Comparison of ENCODE assay signal across 8 cellular contexts in the genomic region with DNA sequence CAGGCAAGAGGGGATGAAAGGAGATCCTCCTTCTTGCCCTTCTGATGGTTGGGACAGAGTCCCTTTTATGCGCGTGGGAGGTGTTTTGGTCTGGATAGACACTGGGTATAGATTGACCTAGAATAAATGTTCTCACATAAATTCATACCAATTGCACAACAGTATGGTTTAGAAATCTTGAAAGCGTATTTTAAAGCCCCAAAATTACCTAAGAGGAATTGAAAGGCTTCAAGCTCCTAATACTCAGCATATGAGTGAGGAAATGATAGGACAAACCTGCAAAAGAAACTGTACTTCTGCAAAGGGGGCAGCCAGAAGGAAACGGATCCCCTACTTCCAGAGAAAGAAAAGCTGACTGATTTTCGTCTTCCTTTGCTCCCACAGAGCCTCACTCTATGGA. TPM values are rescaled to one million over a fixed set of nuclear protein-coding genes. Genes with fewer than 3 reads are reported as not detected.
DNase-seq lines count a peak whose midpoint lies in the region; ATAC-seq and TF ChIP-seq lines count a peak whose summit lies in the region.
"Had no signal": no experiment of that assay in that cellular context is flagged by ENCODE, and none has a peak within 500 bp of the region (broad histone marks: within the 10 kb centered on the region; RNA-seq: fewer than 3 reads in every experiment).

No MANE protein-coding gene starts in this region.

- ATAC-seq in GM23338 = no peak
- no peak for ATAC-seq in stimulated activated naive B cell treated with anti-CD40 and anti-IgM and Interleukin-4, amounts not matched to agents 10 μg/mL and 1 μg/mL and 100 μg/mL, for 72 hours (replicated peaks)
- no peak for ATAC-seq in HG02759 (IDR thresholded peaks at IDR 0.05; ENCODE audit: unreplicated experiment)

- H3K4me3 Mint-ChIP-seq in GM23338 = no peak overlapping the region
- no peak overlapping the region for H3K4me3 Mint-ChIP-seq in stimulated activated naive B cell treated with anti-CD40 and anti-IgM and Interleukin-4, amounts not matched to agents 10 μg/mL and 1 μg/mL and 100 μg/mL, for 72 hours

- H3K4me1 ChIP-seq in GM23338 (ENCODE audit: insufficient read depth) (peaks cover 24% of the 10 kb centered on the region), OCI-LY1 (ENCODE audit: insufficient read depth, low read length, severe bottlenecking) (peaks cover 29% of the 10 kb centered on the region), esophagus muscularis mucosa (peaks cover 15 to 41% (median 34%) of the 10 kb centered on the region in 4 donors)

- TF ChIP-seq POLR2A in esophagus muscularis mucosa (IDR thresholded peaks at IDR 0.05; ENCODE audit: low read depth) = no peak

- H3K9me3 ChIP-seq in OCI-LY1 (ENCODE audit: low read length) (no peaks in the 10 kb centered on the region), esophagus muscularis mucosa (no peaks in the 10 kb centered on the region)

- no peak overlapping the region for H3K27ac Mint-ChIP-seq in GM23338
- H3K27ac Mint-ChIP-seq in stimulated activated naive B cell treated with anti-CD40 and anti-IgM and Interleukin-4, amounts not matched to agents 10 μg/mL and 1 μg/mL and 100 μg/mL, for 72 hours = peak overlapping the region; percentile 42

- H3K9me3 Mint-ChIP-seq in GM23338 = no peaks in the 10 kb centered on the region; the same call in 2 of the 3 replicates
- H3K9me3 Mint-ChIP-seq in stimulated activated naive B cell treated with anti-CD40 and anti-IgM and Interleukin-4, amounts not matched to agents 10 μg/mL and 1 μg/mL and 100 μg/mL, for 72 hours = no peaks in the 10 kb centered on the region

- H3K4me3 ChIP-seq in GM23338 = no peak overlapping the region
- H3K4me3 ChIP-seq in OCI-LY1 (ENCODE audit: low read depth, low read length, poor library complexity, severe bottlenecking) = peak overlapping the region; percentile 86
- H3K4me3 ChIP-seq in esophagus muscularis mucosa = no peak overlapping the region
- H3K4me3 ChIP-seq: cardiac muscle cell had no signal

- peaks cover 38% of the 10 kb centered on the region for H3K27me3 ChIP-seq in GM23338 (ENCODE audit: insufficient read depth)
- no peaks in the 10 kb centered on the region for H3K27me3 ChIP-seq in OCI-LY1 (ENCODE audit: insufficient read depth, low read length)
- H3K27me3 ChIP-seq in esophagus muscularis mucosa = peaks cover 0 to 4% (median 0%) of the 10 kb centered on the region in 4 donors

- H3K4me2 ChIP-seq in GM23338 = no peak overlapping the region
- H3K4me2 ChIP-seq in OCI-LY1 (ENCODE audit: low read length) = peak overlapping the region; percentile 87

- H3K79me2 ChIP-seq in GM23338 (replicated peaks; ENCODE audit: insufficient read depth) (no peaks in the 10 kb centered on the region), OCI-LY1 (ENCODE audit: insufficient read depth, low read length) (peaks cover 27% of the 10 kb centered on the region)

- H3K27ac ChIP-seq in GM23338 (ENCODE audit: low read depth) (no peak overlapping the region), OCI-LY1 (ENCODE audit: low read depth, low read length, poor library complexity, severe bottlenecking) (peak overlapping the region; percentile 95), esophagus muscularis mucosa (replicated peaks in 1 of 4) (peak overlapping the region; percentile 52 to 93 (median 90))
- H3K27ac ChIP-seq: cardiac muscle cell had no signal

- H3F3A ChIP-seq in GM23338 (replicated peaks; ENCODE audit: low read depth) (peaks cover 7% of the 10 kb centered on the region; the same call in 1 of the 2 replicates), OCI-LY1 (ENCODE audit: insufficient read depth, low read length) (no peaks in the 10 kb centered on the region)

- peak overlapping the region; percentile 87 for H3K9ac ChIP-seq in OCI-LY1 (ENCODE audit: low read length)

- H3K9me2 ChIP-seq in GM23338 (ENCODE audit: insufficient read depth) = no peaks in the 10 kb centered on the region
- H3K9me2 ChIP-seq in OCI-LY1 (ENCODE audit: low read depth, low read length) = no peaks in the 10 kb centered on the region

- WGBS in esophagus muscularis mucosa = 73% methylated on average over 5 of the region's 5 CpGs

- DNase-seq in GM23338 (ENCODE audit: low spot score) = no peak
- no peak for DNase-seq in esophagus muscularis mucosa (ENCODE audit: extremely low spot score)
- no peak for DNase-seq in stimulated activated naive B cell treated with anti-CD40 and anti-IgM and Interleukin-4, amounts not matched to agents 10 μg/mL and 1 μg/mL and 100 μg/mL, for 72 hours
- DNase-seq in stimulated activated naive CD4-positive, alpha-beta T cell (lab: John Stamatoyannopoulos, UW) = no peak
- no peak for DNase-seq in NCI-H2107 (lab: John Stamatoyannopoulos, UW)

- H3K36me3 ChIP-seq in GM23338 (ENCODE audit: insufficient read depth) (no peaks in the 10 kb centered on the region), OCI-LY1 (ENCODE audit: insufficient read depth, low read length) (peaks cover 22% of the 10 kb centered on the region), esophagus muscularis mucosa (no peaks in the 10 kb centered on the region)
- H3K36me3 ChIP-seq: cardiac muscle cell had no signal

- intact Hi-C loops in esophagus muscularis mucosa (cut with DNase I) = loop anchor here (2.0 kb wide), 2 partner anchors 191 to 305 kb away; no protein-coding TSS in a partner anchor

- no peaks in the 10 kb centered on the region; the same call in 2 of the 3 replicates for H3K36me3 Mint-ChIP-seq in GM23338 (ENCODE audit: low read depth)
- peaks cover 18 to 20% of the 10 kb centered on the region in 2 donors for H3K36me3 Mint-ChIP-seq in stimulated activated naive B cell treated with anti-CD40 and anti-IgM and Interleukin-4, amounts not matched to agents 10 μg/mL and 1 μg/mL and 100 μg/mL, for 72 hours

- TF ChIP-seq EP300 in esophagus muscularis mucosa (IDR thresholded peaks at IDR 0.05) = no peak

- peaks cover 31% of the 10 kb centered on the region for H3K27me3 Mint-ChIP-seq in GM23338 (ENCODE audit: insufficient read depth, low read depth, poor library complexity)
- no peaks in the 10 kb centered on the region for H3K27me3 Mint-ChIP-seq in stimulated activated naive B cell treated with anti-CD40 and anti-IgM and Interleukin-4, amounts not matched to agents 10 μg/mL and 1 μg/mL and 100 μg/mL, for 72 hours

- H3K4me1 Mint-ChIP-seq in GM23338 = peaks cover 25% of the 10 kb centered on the region
- H3K4me1 Mint-ChIP-seq in stimulated activated naive B cell treated with anti-CD40 and anti-IgM and Interleukin-4, amounts not matched to agents 10 μg/mL and 1 μg/mL and 100 μg/mL, for 72 hours = peaks cover 18 to 26% of the 10 kb centered on the region in 2 donors

- no peak for TF ChIP-seq CTCF in GM23338 (conservative IDR thresholded peaks at IDR 0.05; ENCODE audit: low read depth in 2 of 2)
- no peak for TF ChIP-seq CTCF in OCI-LY1 (IDR thresholded peaks at IDR 0.05; ENCODE audit: low read length)
- no peak for TF ChIP-seq CTCF in esophagus muscularis mucosa (IDR thresholded peaks at IDR 0.05)

- H2AFZ ChIP-seq in GM23338 (peak overlapping the region; percentile 19; the same call in 1 of the 2 replicates), OCI-LY1 (ENCODE audit: low read length) (no peak overlapping the region)

- H4K20me1 ChIP-seq in GM23338 (replicated peaks; ENCODE audit: insufficient read depth) (no peaks in the 10 kb centered on the region), OCI-LY1 (ENCODE audit: insufficient read depth, low read length) (no peaks in the 10 kb centered on the region)

TF ChIP-seq in GM23338, 12 proteins besides CTCF, POLR2A, EP300 and RAD21:
- TF ChIP-seq, protein P1, sequence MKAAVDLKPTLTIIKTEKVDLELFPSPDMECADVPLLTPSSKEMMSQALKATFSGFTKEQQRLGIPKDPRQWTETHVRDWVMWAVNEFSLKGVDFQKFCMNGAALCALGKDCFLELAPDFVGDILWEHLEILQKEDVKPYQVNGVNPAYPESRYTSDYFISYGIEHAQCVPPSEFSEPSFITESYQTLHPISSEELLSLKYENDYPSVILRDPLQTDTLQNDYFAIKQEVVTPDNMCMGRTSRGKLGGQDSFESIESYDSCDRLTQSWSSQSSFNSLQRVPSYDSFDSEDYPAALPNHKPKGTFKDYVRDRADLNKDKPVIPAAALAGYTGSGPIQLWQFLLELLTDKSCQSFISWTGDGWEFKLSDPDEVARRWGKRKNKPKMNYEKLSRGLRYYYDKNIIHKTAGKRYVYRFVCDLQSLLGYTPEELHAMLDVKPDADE (IDR thresholded peaks at IDR 0.05) = no peak
- TF ChIP-seq STAT1 (IDR thresholded peaks at IDR 0.05; ENCODE audit: unreplicated experiment) (no peak), ZNF114 (CRISPR knock-in tag; IDR thresholded peaks at IDR 0.05) (no peak), JUNB (IDR thresholded peaks at IDR 0.05; ENCODE audit: unreplicated experiment) (no peak)
- TF ChIP-seq, protein P2, sequence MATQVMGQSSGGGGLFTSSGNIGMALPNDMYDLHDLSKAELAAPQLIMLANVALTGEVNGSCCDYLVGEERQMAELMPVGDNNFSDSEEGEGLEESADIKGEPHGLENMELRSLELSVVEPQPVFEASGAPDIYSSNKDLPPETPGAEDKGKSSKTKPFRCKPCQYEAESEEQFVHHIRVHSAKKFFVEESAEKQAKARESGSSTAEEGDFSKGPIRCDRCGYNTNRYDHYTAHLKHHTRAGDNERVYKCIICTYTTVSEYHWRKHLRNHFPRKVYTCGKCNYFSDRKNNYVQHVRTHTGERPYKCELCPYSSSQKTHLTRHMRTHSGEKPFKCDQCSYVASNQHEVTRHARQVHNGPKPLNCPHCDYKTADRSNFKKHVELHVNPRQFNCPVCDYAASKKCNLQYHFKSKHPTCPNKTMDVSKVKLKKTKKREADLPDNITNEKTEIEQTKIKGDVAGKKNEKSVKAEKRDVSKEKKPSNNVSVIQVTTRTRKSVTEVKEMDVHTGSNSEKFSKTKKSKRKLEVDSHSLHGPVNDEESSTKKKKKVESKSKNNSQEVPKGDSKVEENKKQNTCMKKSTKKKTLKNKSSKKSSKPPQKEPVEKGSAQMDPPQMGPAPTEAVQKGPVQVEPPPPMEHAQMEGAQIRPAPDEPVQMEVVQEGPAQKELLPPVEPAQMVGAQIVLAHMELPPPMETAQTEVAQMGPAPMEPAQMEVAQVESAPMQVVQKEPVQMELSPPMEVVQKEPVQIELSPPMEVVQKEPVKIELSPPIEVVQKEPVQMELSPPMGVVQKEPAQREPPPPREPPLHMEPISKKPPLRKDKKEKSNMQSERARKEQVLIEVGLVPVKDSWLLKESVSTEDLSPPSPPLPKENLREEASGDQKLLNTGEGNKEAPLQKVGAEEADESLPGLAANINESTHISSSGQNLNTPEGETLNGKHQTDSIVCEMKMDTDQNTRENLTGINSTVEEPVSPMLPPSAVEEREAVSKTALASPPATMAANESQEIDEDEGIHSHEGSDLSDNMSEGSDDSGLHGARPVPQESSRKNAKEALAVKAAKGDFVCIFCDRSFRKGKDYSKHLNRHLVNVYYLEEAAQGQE (IDR thresholded peaks at IDR 0.05; ENCODE audit: unreplicated experiment) = no peak

RNA-seq across cellular contexts. Expression of a gene that starts 2.7 kb away (rescaled TPM):
- 4.0 and 7.3 TPM in 2 replicates for total RNA-seq in GM23338 (2014; rRNA removed; shearing (Covaris generic))
- polyA plus RNA-seq in GM23338 (2016; fragmentation: Nextera tagmentation; extraction: Ambion mirVana) = 1.1 and 1.2 TPM in 2 replicates
- 10 to 100 TPM; 25.2 to 39.0 (median 36.1) TPM for total RNA-seq in esophagus muscularis mucosa

RNA-seq across cellular contexts. Expression of a gene that starts 44.8 kb away (rescaled TPM):
- 31.0 and 36.3 TPM in 2 replicates for total RNA-seq in GM23338 (2014; rRNA removed; shearing (Covaris generic))
- 20.3 and 23.7 TPM in 2 replicates for polyA plus RNA-seq in GM23338 (2016; fragmentation: Nextera tagmentation; extraction: Ambion mirVana)
- 10 to 100 TPM; 41.8 to 58.8 (median 49.8) TPM for total RNA-seq in esophagus muscularis mucosa
